In the genomic region with DNA sequence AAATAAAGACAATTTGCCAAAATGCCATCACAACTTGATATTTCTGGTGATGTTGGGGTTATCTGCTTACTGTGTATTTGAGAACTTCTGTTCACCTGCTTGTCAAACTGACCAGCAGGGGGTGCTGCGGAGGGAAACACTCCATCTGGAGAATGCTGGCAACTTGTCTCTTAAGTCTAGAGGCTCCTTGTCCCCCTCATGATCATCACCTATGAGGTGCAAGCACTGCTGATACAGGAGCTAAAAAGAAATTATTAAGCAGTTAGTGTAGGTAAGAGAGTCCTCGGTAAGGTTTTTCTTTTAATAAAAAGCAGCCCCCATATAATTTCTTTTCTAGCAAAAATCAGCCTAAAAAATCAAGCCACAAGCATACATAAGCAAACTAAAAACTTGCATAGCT, we compare ENCODE assay signal across 9 cellular contexts. TPM values are rescaled to one million over a fixed set of nuclear protein-coding genes. Genes with fewer than 3 reads are reported as not detected.
DNase-seq lines count a peak whose midpoint lies in the region; ATAC-seq and TF ChIP-seq lines count a peak whose summit lies in the region.
"Had no signal": no experiment of that assay in that cellular context is flagged by ENCODE, and none has a peak within 500 bp of the region (broad histone marks: within the 10 kb centered on the region; RNA-seq: fewer than 3 reads in every experiment).

No MANE protein-coding gene starts in this region.

- no peaks in the 10 kb centered on the region for H3K9me3 ChIP-seq in adrenal gland (replicated peaks in 1 of 3)

- DNase-seq in SIG-M5 treated with dmso at 0.1 percent for 504 hours (lab: John Stamatoyannopoulos, UW; ENCODE audit: unreplicated experiment) = peak; percentile 4
- DNase-seq in SIG-M5 (lab: John Stamatoyannopoulos, UW) = no peak
- peak; percentile 65 for DNase-seq in T follicular helper cell (ENCODE audit: low read depth)
- DNase-seq in adrenal gland = peak; percentile 59 to 86 (median 80)
- DNase-seq in iPS-NIHi7 (ENCODE audit: extremely low spot score) = peak; percentile 26
- peak; percentile 87 for DNase-seq in stimulated activated CD4-positive, alpha-beta T cell treated with anti-CD3 and anti-CD28 coated beads, Interleukin-15, amount 100 ng/mL, for 24 hours

- 27 to 33% (median 31%) methylated on average over 2 of the region's 2 CpGs for WGBS in adrenal gland, 4 donors

- H3K4me3 ChIP-seq in adrenal gland = no peak overlapping the region

- no peaks in the 10 kb centered on the region for H3K4me1 ChIP-seq in adrenal gland (replicated peaks in 1 of 2)

- ATAC-seq in HG03139 (IDR thresholded peaks at IDR 0.05; ENCODE audit: unreplicated experiment) (peak; percentile 49), HG03196 (IDR thresholded peaks at IDR 0.05; ENCODE audit: unreplicated experiment) (no peak)

- intact Hi-C loops in adrenal gland (cut with DNase I) = no loop called here

- H3K36me3 ChIP-seq in adrenal gland (replicated peaks in 1 of 2) = no peaks in the 10 kb centered on the region

- TF ChIP-seq POLR2A in adrenal gland (IDR thresholded peaks at IDR 0.05) = no peak

- no peak overlapping the region for H3K27ac ChIP-seq in adrenal gland

- peak; percentile 38 to 88 (median 58) for TF ChIP-seq CTCF in adrenal gland (IDR thresholded peaks at IDR 0.05)

- no peaks in the 10 kb centered on the region for H3K27me3 ChIP-seq in adrenal gland

RNA-seq across cellular contexts. Expression of gene GLYATL1B, which starts 32.7 kb away (rescaled TPM):
- total RNA-seq in adrenal gland = not detected
- polyA plus RNA-seq in adrenal gland = not detected
- total RNA-seq: urinary bladder had no signal
- polyA plus RNA-seq: urinary bladder had no signal

RNA-seq across cellular contexts. Expression of gene FAM111B, which starts 53.6 kb away (rescaled TPM):
- total RNA-seq in adrenal gland = 1 to 10 TPM in 3 of 8 donors, under 1 TPM in 4, not detected in 1; 0.26 to 1.7 (median 0.77) TPM
- 1 to 10 TPM in 1 of 3 donors, under 1 TPM in 2; 0.08 to 2.5 (median 0.20) TPM for polyA plus RNA-seq in adrenal gland
